ENCODE assay signal across 15 cellular contexts in genomic region chr6:90238663-90239542, GRCh38. TPM values are rescaled to one million over a fixed set of nuclear protein-coding genes. Genes with fewer than 3 reads are reported as not detected.
A peak's percentile ranks its signal among the peaks of the same experiment; 100 is the strongest.
DNase-seq lines count a peak whose midpoint lies in the region; ATAC-seq and TF ChIP-seq lines count a peak whose summit lies in the region.
"Had no signal": no experiment of that assay in that cellular context is flagged by ENCODE, and none has a peak within 500 bp of the region (broad histone marks: within the 10 kb centered on the region; RNA-seq: fewer than 3 reads in every experiment).

No MANE protein-coding gene starts in this region.

- H2AFZ ChIP-seq in GM23338, result no peak overlapping the region

- no peaks in the 10 kb centered on the region for H3K9me2 ChIP-seq in GM23338 (ENCODE audit: insufficient read depth)

- TF ChIP-seq POLR2A in stomach (IDR thresholded peaks at IDR 0.05), result no peak

- no peak for TF ChIP-seq EP300 in stomach (IDR thresholded peaks at IDR 0.05)

- intact Hi-C loops in activated B cell treated with CpG ODN at 0.5 μM for 24 hours (cut with micrococcal nuclease) (no loop called here), stomach (cut with DNase I; ENCODE audit: low total_unique reads) (no loop called here)

- H3K36me3 Mint-ChIP-seq in activated naive CD4-positive, alpha-beta T cell treated with anti-CD3 and anti-CD28 coated beads, Interleukin-2, amount 10 ng/mL, durations not matched to agents 7 days and 5 days, result peaks cover 44% of the 10 kb centered on the region
- H3K36me3 Mint-ChIP-seq in activated B cell treated with CpG ODN at 0.5 μM for 24 hours (ENCODE audit: low read depth), result peaks cover 47% of the 10 kb centered on the region
- no peaks in the 10 kb centered on the region for H3K36me3 Mint-ChIP-seq in GM23338 (ENCODE audit: low read depth)

- CTCF ChIA-PET in activated naive CD4-positive, alpha-beta T cell treated with anti-CD3 and anti-CD28 coated beads, Interleukin-2, amount 10 ng/mL, durations not matched to agents 7 days and 5 days (lab: Charles Lee), result interaction anchor here (0.8 to 1.7 kb wide), 5 partner anchors 13 to 299 kb away, joined by 3 to 5 read pairs (median 3); no protein-coding TSS in a partner anchor
- CTCF ChIA-PET in activated B cell treated with CpG ODN at 0.5 μM for 24 hours (lab: Charles Lee), result interaction anchor here (0.7 to 1.0 kb wide), 2 partner anchors 17 to 57 kb away, joined by 3 read pairs; no protein-coding TSS in a partner anchor

- H4K20me1 ChIP-seq in GM23338 (replicated peaks; ENCODE audit: insufficient read depth), result no peaks in the 10 kb centered on the region

- no peaks in the 10 kb centered on the region for H3K79me2 ChIP-seq in GM23338 (replicated peaks; ENCODE audit: insufficient read depth)

- peak overlapping the region; percentile 83 for H3K27ac Mint-ChIP-seq in activated naive CD4-positive, alpha-beta T cell treated with anti-CD3 and anti-CD28 coated beads, Interleukin-2, amount 10 ng/mL, durations not matched to agents 7 days and 5 days
- H3K27ac Mint-ChIP-seq in activated B cell treated with CpG ODN at 0.5 μM for 24 hours (peak overlapping the region; percentile 67), GM23338 (no peak overlapping the region)
- H3K27ac Mint-ChIP-seq: effector memory CD8-positive, alpha-beta T cell had no signal

- peak overlapping the region; percentile 30 for H3K4me3 Mint-ChIP-seq in activated naive CD4-positive, alpha-beta T cell treated with anti-CD3 and anti-CD28 coated beads, Interleukin-2, amount 10 ng/mL, durations not matched to agents 7 days and 5 days
- H3K4me3 Mint-ChIP-seq in activated B cell treated with CpG ODN at 0.5 μM for 24 hours (no peak overlapping the region), GM23338 (no peak overlapping the region)
- H3K4me3 Mint-ChIP-seq: effector memory CD8-positive, alpha-beta T cell had no signal

- ATAC-seq in activated B cell treated with CpG ODN at 0.5 μM for 24 hours (ENCODE audit: low read depth) (no peak), GM23338 (no peak)
- ATAC-seq in stimulated activated naive CD8-positive, alpha-beta T cell treated with anti-CD3 and anti-CD28 coated beads, Interleukin-15, Interleukin-2, amounts not matched to agents 100 U/mL and 50 U/mL, for 24 hours, result peak; percentile 10
- ATAC-seq: effector memory CD8-positive, alpha-beta T cell; left lung had no signal

- no peaks in the 10 kb centered on the region for H3K27me3 Mint-ChIP-seq in activated naive CD4-positive, alpha-beta T cell treated with anti-CD3 and anti-CD28 coated beads, Interleukin-2, amount 10 ng/mL, durations not matched to agents 7 days and 5 days
- H3K27me3 Mint-ChIP-seq in activated B cell treated with CpG ODN at 0.5 μM for 24 hours (no peaks in the 10 kb centered on the region), GM23338 (ENCODE audit: insufficient read depth, low read depth, poor library complexity) (no peaks in the 10 kb centered on the region)
- H3K27me3 Mint-ChIP-seq: effector memory CD8-positive, alpha-beta T cell had no signal

- H3K9me3 Mint-ChIP-seq in activated naive CD4-positive, alpha-beta T cell treated with anti-CD3 and anti-CD28 coated beads, Interleukin-2, amount 10 ng/mL, durations not matched to agents 7 days and 5 days, result no peaks in the 10 kb centered on the region
- H3K9me3 Mint-ChIP-seq in activated B cell treated with CpG ODN at 0.5 μM for 24 hours, result no peaks in the 10 kb centered on the region
- no peaks in the 10 kb centered on the region for H3K9me3 Mint-ChIP-seq in GM23338
- H3K9me3 Mint-ChIP-seq: effector memory CD8-positive, alpha-beta T cell had no signal

- TF ChIP-seq CTCF in activated B cell treated with CpG ODN at 0.5 μM for 24 hours (IDR thresholded peaks at IDR 0.05) (no peak), liver (IDR thresholded peaks at IDR 0.05; ENCODE audit: low read depth, low read length, missing input control) (no peak), stomach (IDR thresholded peaks at IDR 0.05) (no peak), GM23338 (conservative IDR thresholded peaks at IDR 0.05; ENCODE audit: low read depth in 2 of 2) (no peak)

- H3K4me1 ChIP-seq in liver (ENCODE audit: control insufficient read depth in 4 of 4, insufficient read depth in 4 of 4, low read length in 3 of 4), result peaks cover 0 to 9% (median 3%) of the 10 kb centered on the region in 4 donors
- no peaks in the 10 kb centered on the region for H3K4me1 ChIP-seq in stomach
- H3K4me1 ChIP-seq in GM23338 (ENCODE audit: insufficient read depth), result no peaks in the 10 kb centered on the region
- H3K4me1 ChIP-seq: left lung had no signal

- peak overlapping the region in 1 of 2 donors; percentile 78 for H3K9ac ChIP-seq in liver (ENCODE audit: low read depth in 1 of 2, low read length in 2 of 2)

- H3K4me3 ChIP-seq in liver (ENCODE audit: low read depth in 1 of 3, low read length in 3 of 3) (peak overlapping the region in 2 of 3 donors; percentile 16 to 41), stomach (no peak overlapping the region), GM23338 (no peak overlapping the region)
- H3K4me3 ChIP-seq: left lung, suprapubic skin had no signal

- H3K4me1 Mint-ChIP-seq in activated naive CD4-positive, alpha-beta T cell treated with anti-CD3 and anti-CD28 coated beads, Interleukin-2, amount 10 ng/mL, durations not matched to agents 7 days and 5 days, result peaks cover 88% of the 10 kb centered on the region
- peaks cover 59% of the 10 kb centered on the region for H3K4me1 Mint-ChIP-seq in activated B cell treated with CpG ODN at 0.5 μM for 24 hours
- 0 out of 3 replicates have a peak, but pooled peaks cover 3% of the 10 kb centered on the region for H3K4me1 Mint-ChIP-seq in GM23338

- no peaks in the 10 kb centered on the region for H3K27me3 ChIP-seq in liver (ENCODE audit: control insufficient read depth in 4 of 4, insufficient read depth in 4 of 4, low read length in 3 of 4)
- no peaks in the 10 kb centered on the region for H3K27me3 ChIP-seq in stomach
- no peaks in the 10 kb centered on the region for H3K27me3 ChIP-seq in GM23338 (ENCODE audit: insufficient read depth)
- H3K27me3 ChIP-seq: left lung, suprapubic skin had no signal

- DNase-seq in activated naive CD4-positive, alpha-beta T cell treated with anti-CD3 and anti-CD28 coated beads, Interleukin-2, amount 10 ng/mL, durations not matched to agents 7 days and 5 days, result no peak
- no peak for DNase-seq in activated naive CD4-positive, alpha-beta T cell treated with anti-CD3 and anti-CD28 coated beads, Interleukin-2, amount 50 U/mL, for 16 hours
- no peak for DNase-seq in activated B cell treated with CpG ODN at 0.5 μM for 24 hours
- no peak for DNase-seq in stimulated activated naive CD8-positive, alpha-beta T cell treated with anti-CD3 and anti-CD28 coated beads, Interleukin-15, Interleukin-2, amounts not matched to agents 100 U/mL and 50 U/mL, for 24 hours
- DNase-seq in HuH-7.5 (ENCODE audit: low spot score), result no peak
- DNase-seq in stomach, result no peak
- no peak for DNase-seq in GM23338 (ENCODE audit: low spot score)
- DNase-seq: central memory CD4-positive, alpha-beta T cell; effector memory CD8-positive, alpha-beta T cell; left lung; NCI-H1048; Right ventricle myocardium superior; stimulated activated CD4-positive, alpha-beta T cell treated with anti-CD3 and anti-CD28 coated beads, Interleukin-15, amount 100 ng/mL, for 24 hours had no signal

- no peak overlapping the region for H3K4me2 ChIP-seq in GM23338

- POLR2A ChIA-PET in activated B cell treated with CpG ODN at 0.5 μM for 24 hours (lab: Charles Lee), result interaction anchor here (0.5 kb wide), 1 partner anchor 299 kb away, joined by 6 read pairs; no protein-coding TSS in a partner anchor

- TF ChIP-seq RAD21 in liver (IDR thresholded peaks at IDR 0.05), result peak in 1 of 2 donors; percentile 23

- no peaks in the 10 kb centered on the region for H3F3A ChIP-seq in GM23338 (replicated peaks; ENCODE audit: low read depth)

- H3K9me3 ChIP-seq in liver (ENCODE audit: control insufficient read depth in 4 of 4, low read length in 3 of 4) (no peaks in the 10 kb centered on the region), stomach (no peaks in the 10 kb centered on the region)
- H3K9me3 ChIP-seq: left lung, suprapubic skin had no signal

- H3K36me3 ChIP-seq in liver (ENCODE audit: control insufficient read depth in 4 of 4, insufficient read depth in 3 of 4, low read depth in 1 of 4, low read length in 3 of 4) (peaks cover 0 to 2% (median 0%) of the 10 kb centered on the region in 4 donors), stomach (no peaks in the 10 kb centered on the region), GM23338 (ENCODE audit: insufficient read depth) (no peaks in the 10 kb centered on the region)
- H3K36me3 ChIP-seq: left lung, suprapubic skin had no signal

- H3K27ac ChIP-seq in liver (ENCODE audit: low read depth in 1 of 2, low read length in 2 of 2) (peak overlapping the region; percentile 84 to 86), stomach (no peak overlapping the region), GM23338 (ENCODE audit: low read depth) (no peak overlapping the region)
- H3K27ac ChIP-seq: left lung, suprapubic skin had no signal

- WGBS in liver, result 39% methylated on average over 6 of the region's 6 CpGs
- 59 to 76% (median 71%) methylated on average over 6 of the region's 6 CpGs for WGBS in stomach, 5 donors

TF ChIP-seq in liver, 16 proteins besides CTCF, POLR2A, EP300 and RAD21:
- TF ChIP-seq FOXA2 (IDR thresholded peaks at IDR 0.05) (no peak), RXRA (IDR thresholded peaks at IDR 0.05) (peak; percentile 28 to 55), HNF4G (IDR thresholded peaks at IDR 0.05) (no peak), MAX (IDR thresholded peaks at IDR 0.05) (no peak), YY1 (IDR thresholded peaks at IDR 0.05) (peak; percentile 9), FOXA1 (IDR thresholded peaks at IDR 0.05) (no peak)

RNA-seq across cellular contexts. Expression of gene BACH2, which starts 57.7 kb away (rescaled TPM):
- 79.6 and 90.4 TPM in 2 replicates for total RNA-seq in activated B cell treated with CpG ODN at 0.5 μM for 24 hours
- 1 to 10 TPM; 1.9 to 3.7 TPM for total RNA-seq in liver
- polyA plus RNA-seq in liver, result 1 to 10 TPM; 1.9 to 2.0 TPM
- total RNA-seq in stomach, result 10 to 100 TPM in 1 of 5 donors, 1 to 10 TPM in 3, not detected in 1; 1.4 to 10.8 (median 3.2) TPM
- under 1 TPM; 0.19 to 0.46 (median 0.25) TPM for polyA plus RNA-seq in stomach
- 3.3 and 5.7 TPM in 2 replicates for total RNA-seq in GM23338 (2014; rRNA removed; shearing (Covaris generic))
- polyA plus RNA-seq in GM23338 (2016; fragmentation: Nextera tagmentation; extraction: Ambion mirVana), result 1.3 and 1.6 TPM in 2 replicates

Comparison
In these comparisons a context has a peak if more than half of its experiments do, and no peak if none do; other contexts are left out.
1. H3K27ac ChIP-seq: peak in liver (2 of 2); none in stomach (0 of 5) and GM23338 (single experiment).
2. H3K4me3 ChIP-seq: peak in liver (2 of 3); none in stomach (0 of 4) and GM23338 (single experiment).